8 cellular contexts compared by ENCODE assay signal in the genomic region with DNA sequence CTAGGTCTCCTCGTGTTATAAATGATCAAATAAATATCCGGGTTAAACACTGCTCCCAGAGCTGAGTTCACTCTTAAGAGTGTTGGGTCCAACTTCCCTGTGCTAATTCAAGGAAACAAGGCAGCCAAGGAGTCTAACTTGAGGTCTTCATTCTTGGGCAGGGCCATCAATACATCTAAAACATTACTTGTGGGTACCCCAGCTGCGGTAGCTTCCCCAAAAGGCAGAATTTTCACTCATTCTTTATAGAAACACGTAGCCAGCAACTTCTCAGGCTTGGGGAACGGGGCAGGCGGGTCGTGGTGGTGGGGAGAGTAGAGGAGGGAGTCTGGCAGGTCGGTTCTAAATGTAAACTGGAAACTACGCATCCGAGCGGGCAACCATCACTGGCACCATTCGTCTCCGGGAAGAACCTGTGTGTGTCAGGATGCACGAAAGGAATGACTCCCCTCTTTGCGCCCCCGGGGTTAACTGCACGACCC. TPM values are rescaled to one million over a fixed set of nuclear protein-coding genes. Genes with fewer than 3 reads are reported as not detected.
A peak's percentile ranks its signal among the peaks of the same experiment; 100 is the strongest.
DNase-seq lines count a peak whose midpoint lies in the region; ATAC-seq and TF ChIP-seq lines count a peak whose summit lies in the region.

No MANE protein-coding gene starts in this region.

- peaks cover 7% of the 10 kb centered on the region; the same call in 1 of the 2 replicates for H3K36me3 ChIP-seq in KOPT-K1 (ENCODE audit: insufficient read depth, low read length)

- H3K27ac Mint-ChIP-seq in activated naive CD4-positive, alpha-beta T cell treated with anti-CD3 and anti-CD28 coated beads, Interleukin-2, amount 50 U/mL, for 24 hours, result peak overlapping the region; percentile 95

- TF ChIP-seq CTCF in GM12864 (IDR thresholded peaks at IDR 0.05; ENCODE audit: low read depth, low read length, missing control alignments), result no peak

- intact Hi-C loops in left ventricle myocardium superior (cut with micrococcal nuclease), result no loop called here

- H3K4me3 ChIP-seq in GM12864 (ENCODE audit: low read depth, low read length), result peak overlapping the region; percentile 94

- ATAC-seq in left ventricle myocardium superior, result peak; percentile 21
- ATAC-seq in HG02938 (IDR thresholded peaks at IDR 0.05; ENCODE audit: unreplicated experiment), result no peak

- H3K36me3 Mint-ChIP-seq in activated naive CD4-positive, alpha-beta T cell treated with anti-CD3 and anti-CD28 coated beads, Interleukin-2, amount 50 U/mL, for 24 hours, result no peaks in the 10 kb centered on the region

- no peaks in the 10 kb centered on the region for H3K27me3 Mint-ChIP-seq in activated naive CD4-positive, alpha-beta T cell treated with anti-CD3 and anti-CD28 coated beads, Interleukin-2, amount 50 U/mL, for 24 hours

- peak overlapping the region; percentile 93 for H3K4me3 Mint-ChIP-seq in activated naive CD4-positive, alpha-beta T cell treated with anti-CD3 and anti-CD28 coated beads, Interleukin-2, amount 50 U/mL, for 24 hours

- peaks cover 49% of the 10 kb centered on the region for H3K4me1 Mint-ChIP-seq in activated naive CD4-positive, alpha-beta T cell treated with anti-CD3 and anti-CD28 coated beads, Interleukin-2, amount 50 U/mL, for 24 hours

- H3K9me3 ChIP-seq in KOPT-K1 (ENCODE audit: insufficient read depth, low read length, poor library complexity, severe bottlenecking), result no peaks in the 10 kb centered on the region

- H3K9me3 Mint-ChIP-seq in activated naive CD4-positive, alpha-beta T cell treated with anti-CD3 and anti-CD28 coated beads, Interleukin-2, amount 50 U/mL, for 24 hours, result no peaks in the 10 kb centered on the region

- H3K27ac ChIP-seq in KOPT-K1 (ENCODE audit: low read depth, low read length, poor library complexity, severe bottlenecking), result peak overlapping the region; percentile 88

- no peak for DNase-seq in GM12864 (ENCODE audit: low read depth)
- peak; percentile 34 for DNase-seq in left ventricle myocardium superior
- DNase-seq in pulmonary artery endothelial cell (ENCODE audit: low read depth, low spot score), result peak; percentile 2
- no peak for DNase-seq in GDM1 (lab: John Stamatoyannopoulos, UW)
- DNase-seq in NCI-H2196 treated with DMSO at 0.1 percent for 48 hours (lab: John Stamatoyannopoulos, UW; ENCODE audit: unreplicated experiment), result no peak

RNA-seq across cellular contexts. Expression of a gene that starts 0.7 kb away (rescaled TPM):
- 53.4 TPM for total RNA-seq in left ventricle myocardium superior
- 150 and 193 TPM in 2 replicates for total RNA-seq in pulmonary artery endothelial cell

RNA-seq across cellular contexts. Expression of a gene that starts 53.7 kb away (rescaled TPM):
- total RNA-seq in left ventricle myocardium superior, result 2.4 TPM
- total RNA-seq in pulmonary artery endothelial cell, result not detected in 2 replicates

Comparison
In these comparisons a context has a peak if more than half of its experiments do, and no peak if none do; other contexts are left out.
1. DNase-seq: peak in left ventricle myocardium superior (single experiment) and pulmonary artery endothelial cell (single experiment); none in GM12864 (single experiment), GDM1 (single experiment) and NCI-H2196 treated with DMSO at 0.1 percent for 48 hours (single experiment).